ENCODE assay signal across 20 cellular contexts in the genomic region with DNA sequence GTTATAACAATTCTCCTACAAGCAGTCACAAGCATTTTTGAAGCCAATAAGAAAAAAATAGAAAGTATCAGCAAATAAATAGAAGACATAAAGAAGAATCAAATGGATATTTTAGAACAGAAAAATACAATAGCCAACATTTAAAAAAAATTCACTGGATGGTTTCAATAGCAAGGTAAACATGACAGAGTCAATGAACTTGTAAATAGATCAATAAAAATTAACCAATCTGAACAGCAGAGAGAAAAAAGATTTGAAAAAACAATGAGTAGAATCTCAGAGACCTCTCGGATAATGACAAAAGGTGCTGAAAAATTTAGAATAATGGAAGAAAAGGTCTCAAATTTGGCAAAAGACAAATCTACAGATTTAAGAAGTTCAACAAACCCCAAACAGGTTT. TPM values are rescaled to one million over a fixed set of nuclear protein-coding genes. Genes with fewer than 3 reads are reported as not detected.
DNase-seq lines count a peak whose midpoint lies in the region; ATAC-seq, FAIRE-seq and TF ChIP-seq lines count a peak whose summit lies in the region.
"Had no signal": no experiment of that assay in that cellular context is flagged by ENCODE, and none has a peak within 500 bp of the region (broad histone marks: within the 10 kb centered on the region; RNA-seq: fewer than 3 reads in every experiment).

No MANE protein-coding gene starts in this region.

- no peak overlapping the region for H3K4me3 Mint-ChIP-seq in natural killer cell treated with Interleukin-12 subunit alpha and Interleukin-12 subunit beta and Interleukin-15 and Interleukin-18, amount 100 ng/mL, for 72 hours
- no peak overlapping the region for H3K4me3 Mint-ChIP-seq in natural killer cell
- H3K4me3 Mint-ChIP-seq in activated naive CD8-positive, alpha-beta T cell treated with anti-CD3 and anti-CD28 coated beads for 36 hours = no peak overlapping the region
- H3K4me3 Mint-ChIP-seq: CD4-positive, alpha-beta T cell had no signal

- no peak for FAIRE-seq in HepG2 (lab: Jason Lieb, UNC)
- FAIRE-seq: D721Med, K562 had no signal

- H3K4me2 ChIP-seq in HepG2 (ENCODE audit: low read depth, low read length) = no peak overlapping the region

- no peak for TF ChIP-seq EP300 in HepG2 (IDR thresholded peaks at IDR 0.05; ENCODE audit: low read depth in 2 of 2, low read length in 2 of 2)
- TF ChIP-seq EP300 in HepG2 (CRISPR knock-in tag; IDR thresholded peaks at IDR 0.05; ENCODE audit: borderline replicate concordance) = no peak

- H3K9me3 Mint-ChIP-seq in natural killer cell treated with Interleukin-12 subunit alpha and Interleukin-12 subunit beta and Interleukin-15 and Interleukin-18, amount 100 ng/mL, for 72 hours = no peaks in the 10 kb centered on the region
- H3K9me3 Mint-ChIP-seq in natural killer cell = no peaks in the 10 kb centered on the region
- H3K9me3 Mint-ChIP-seq in activated naive CD8-positive, alpha-beta T cell treated with anti-CD3 and anti-CD28 coated beads for 36 hours = peaks cover 16% of the 10 kb centered on the region
- H3K9me3 Mint-ChIP-seq: CD4-positive, alpha-beta T cell had no signal

- TF ChIP-seq RAD21 in HepG2 (CRISPR knock-in tag; IDR thresholded peaks at IDR 0.05) = no peak

- TF ChIP-seq POLR2A in HepG2 (IDR thresholded peaks at IDR 0.05; ENCODE audit: insufficient read depth in 1 of 2, low read depth in 2 of 2, low read length in 2 of 2) = no peak

- DNase-seq in natural killer cell treated with Interleukin-12 subunit alpha and Interleukin-12 subunit beta and Interleukin-15 and Interleukin-18, amount 100 ng/mL, for 72 hours (ENCODE audit: low spot score) = no peak
- DNase-seq in natural killer cell = no peak
- no peak for DNase-seq in activated naive CD8-positive, alpha-beta T cell treated with anti-CD3 and anti-CD28 coated beads for 36 hours
- no peak for DNase-seq in HepG2 (ENCODE audit: low spot score)
- no peak for DNase-seq in NCI-H226
- no peak for DNase-seq in activated CD8-positive, alpha-beta memory T cell treated with anti-CD3 and anti-CD28 coated beads, Interleukin-2, amount 50 U/mL, for 4 hours
- no peak for DNase-seq in GM13977 (ENCODE audit: low spot score)
- DNase-seq: ACHN; AML-193; CD4-positive, alpha-beta T cell; DMS79; GM23248; NCI-H1417 treated with DMSO at 0.1 percent for 48 hours; NCI-H1930; NCI-H446 treated with DMSO at 0.1 percent for 48 hours; NK-92 treated with Interleukin-12 subunit alpha and Interleukin-12 subunit beta, amount 100 ng/mL, for 24 hours; SHP77 treated with DMSO at 0.1 percent for 48 hours had no signal

- peaks cover 24% of the 10 kb centered on the region for H3K36me3 Mint-ChIP-seq in natural killer cell treated with Interleukin-12 subunit alpha and Interleukin-12 subunit beta and Interleukin-15 and Interleukin-18, amount 100 ng/mL, for 72 hours
- H3K36me3 Mint-ChIP-seq in natural killer cell = no peaks in the 10 kb centered on the region
- peaks cover 29% of the 10 kb centered on the region for H3K36me3 Mint-ChIP-seq in activated naive CD8-positive, alpha-beta T cell treated with anti-CD3 and anti-CD28 coated beads for 36 hours

- H3K9ac ChIP-seq in HepG2 (ENCODE audit: insufficient read depth, low read depth, low read length) = no peak overlapping the region
- H3K9ac ChIP-seq: GM23248 had no signal

- H3K4me1 Mint-ChIP-seq in natural killer cell treated with Interleukin-12 subunit alpha and Interleukin-12 subunit beta and Interleukin-15 and Interleukin-18, amount 100 ng/mL, for 72 hours (ENCODE audit: low read depth in 2 of 2) = peaks cover 26 to 28% of the 10 kb centered on the region in 2 donors
- peaks cover 6 to 13% of the 10 kb centered on the region in 2 donors for H3K4me1 Mint-ChIP-seq in natural killer cell
- peaks cover 13% of the 10 kb centered on the region for H3K4me1 Mint-ChIP-seq in activated naive CD8-positive, alpha-beta T cell treated with anti-CD3 and anti-CD28 coated beads for 36 hours

- H4K20me1 ChIP-seq in HepG2 (ENCODE audit: insufficient read depth, low read length) = 0 out of 2 replicates have a peak, but pooled peaks cover under 1% of the 10 kb centered on the region

- intact Hi-C loops in natural killer cell (cut with micrococcal nuclease) = no loop called here
- intact Hi-C loops in HepG2 (cut with micrococcal nuclease; ENCODE audit: unreplicated experiment) = no loop called here

- peak overlapping the region; percentile 92 to 94 for H3K27ac Mint-ChIP-seq in natural killer cell treated with Interleukin-12 subunit alpha and Interleukin-12 subunit beta and Interleukin-15 and Interleukin-18, amount 100 ng/mL, for 72 hours
- H3K27ac Mint-ChIP-seq in natural killer cell = no peak overlapping the region
- peak overlapping the region; percentile 60 for H3K27ac Mint-ChIP-seq in activated naive CD8-positive, alpha-beta T cell treated with anti-CD3 and anti-CD28 coated beads for 36 hours
- H3K27ac Mint-ChIP-seq: CD4-positive, alpha-beta T cell had no signal

- POLR2A ChIA-PET in HepG2 (lab: Yijun Ruan, JAX) = no interaction called here

- no peaks in the 10 kb centered on the region for H3K27me3 ChIP-seq in HepG2 (ENCODE audit: control insufficient read depth in 1 of 2, insufficient read depth in 2 of 2, low read length in 2 of 2)

- 81% methylated on average over 1 of the region's 1 CpG for WGBS in HepG2 (ENCODE audit: low lambda C conversion rate)

- H3K9me3 ChIP-seq in HepG2 (ENCODE audit: low read length) = no peaks in the 10 kb centered on the region

- in situ Hi-C loops in HepG2 (cut with HindIII; ENCODE audit: extremely low pct_ligation_motif_present, low pct_unique_long_range_greater_than_20kb) = no loop called here
- in situ Hi-C loops in GM13977 (cut with MboI; ENCODE audit: low pct_unique_long_range_greater_than_20kb, low sequenced_read_pairs, unreplicated experiment) = no loop called here

- H3K27me3 Mint-ChIP-seq in natural killer cell treated with Interleukin-12 subunit alpha and Interleukin-12 subunit beta and Interleukin-15 and Interleukin-18, amount 100 ng/mL, for 72 hours = no peaks in the 10 kb centered on the region
- no peaks in the 10 kb centered on the region for H3K27me3 Mint-ChIP-seq in natural killer cell (ENCODE audit: low read depth in 2 of 2)
- no peaks in the 10 kb centered on the region for H3K27me3 Mint-ChIP-seq in activated naive CD8-positive, alpha-beta T cell treated with anti-CD3 and anti-CD28 coated beads for 36 hours
- H3K27me3 Mint-ChIP-seq: CD4-positive, alpha-beta T cell had no signal

- BruUV-seq in HepG2 (replicated peaks; lab: Mats Ljungman, UMichigan) = no TSS peak

- H2AFZ ChIP-seq in HepG2 (ENCODE audit: low read length) = no peak overlapping the region
- H2AFZ ChIP-seq: GM23248 had no signal

- H3K4me1 ChIP-seq in HepG2 (ENCODE audit: insufficient read depth, low read length) = no peaks in the 10 kb centered on the region; the same call in 1 of the 2 replicates

- ATAC-seq in natural killer cell treated with Interleukin-12 subunit alpha and Interleukin-12 subunit beta and Interleukin-15 and Interleukin-18, amount 100 ng/mL, for 72 hours = no peak
- ATAC-seq in natural killer cell (no peak), HepG2 (no peak)
- ATAC-seq: HCT116, K562 had no signal

- TF ChIP-seq CTCF in natural killer cell (IDR thresholded peaks at IDR 0.05) = no peak
- TF ChIP-seq CTCF in HepG2 (CRISPR knock-in tag; IDR thresholded peaks at IDR 0.05) = no peak
- TF ChIP-seq CTCF in GM13977 (IDR thresholded peaks at IDR 0.05; ENCODE audit: extremely low read depth, insufficient read depth, missing control alignments) = no peak

- CTCF ChIA-PET in HepG2 (lab: Yijun Ruan, JAX; ENCODE audit: low intra/inter-chr PET ratio, low total read pairs) = no interaction called here

- H3K36me3 ChIP-seq in HepG2 (replicated peaks in 1 of 2; ENCODE audit: control insufficient read depth in 1 of 2, insufficient read depth in 2 of 2, low read length in 2 of 2) = no peaks in the 10 kb centered on the region

- H3K79me2 ChIP-seq in HepG2 (ENCODE audit: insufficient read depth, low read length) = no peaks in the 10 kb centered on the region

- no peak overlapping the region for H3K27ac ChIP-seq in HepG2 (ENCODE audit: extremely low read length, insufficient read depth, low read length)
- H3K27ac ChIP-seq: GM23248 had no signal

- H3K4me3 ChIP-seq in HepG2 (replicated peaks in 1 of 3; ENCODE audit: insufficient read depth in 1 of 3, low read depth in 2 of 3, low read length in 3 of 3) = no peak overlapping the region
- H3K4me3 ChIP-seq: GM23248, K562 had no signal

TF ChIP-seq in HepG2, 621 proteins besides CTCF, POLR2A, EP300 and RAD21 (continues in another document):
- TF ChIP-seq NFATC3 (CRISPR knock-in tag; IDR thresholded peaks at IDR 0.05) (no peak), FOXA3 (CRISPR knock-in tag; IDR thresholded peaks at IDR 0.05) (peak; percentile 34; the same call in 1 of the 2 replicates)

RNA-seq across cellular contexts. Expression of gene RAB33B, which starts 33.3 kb away (rescaled TPM):
- total RNA-seq in natural killer cell treated with Interleukin-12 subunit alpha and Interleukin-12 subunit beta and Interleukin-15 and Interleukin-18, amount 100 ng/mL, for 72 hours = 10 to 100 TPM in 1 of 2 donors, 1 to 10 TPM in 1; 6.8 to 10.0 TPM
- total RNA-seq in natural killer cell (10 to 100 TPM in 2 of 3 donors, 1 to 10 TPM in 1; 7.8 to 12.9 (median 10.5) TPM), HepG2 (2016; rRNA removed; fragmentation: Illumina TruSeq; extraction: Trizol) (8.1 and 8.6 TPM in 2 replicates)
- total RNA-seq in activated naive CD8-positive, alpha-beta T cell treated with anti-CD3 and anti-CD28 coated beads for 36 hours = 1 to 10 TPM; 6.5 to 6.6 TPM
- total RNA-seq in HepG2 (2016; cell fraction: cytosol; rRNA removed; fragmentation: Illumina TruSeq; extraction: Trizol; ENCODE audit: low read depth) = 1.9 TPM in 2 replicates
- total RNA-seq in HepG2 (2016; cell fraction: insoluble cytoplasmic fraction; rRNA removed; fragmentation: Illumina TruSeq; extraction: Trizol) = 7.8 and 10.1 TPM in 2 replicates
- total RNA-seq in HepG2 (2016; cell fraction: membrane; rRNA removed; fragmentation: Illumina TruSeq; extraction: Trizol) = 6.8 and 7.0 TPM in 2 replicates
- 5.2 and 6.3 TPM in 2 replicates for total RNA-seq in HepG2 (2016; cell fraction: nucleus; rRNA removed; fragmentation: Illumina TruSeq; extraction: Trizol)
- 6.3 and 7.6 TPM in 2 replicates for polyA plus RNA-seq in HepG2 (2011; rRNA removed)
- 4.8 and 5.2 TPM in 2 replicates for polyA plus RNA-seq in HepG2 (2011; cell fraction: cytosol; rRNA removed)
- polyA plus RNA-seq in HepG2 (2011; cell fraction: nucleus; rRNA removed) = 4.7 and 4.9 TPM in 2 replicates
- 5.0 and 6.3 TPM in 2 replicates for polyA plus RNA-seq in HepG2 (2012)
- 0.71 and 0.95 TPM in 2 replicates for polyA plus RNA-seq in HepG2 (2016; cell fraction: cytosol; fragmentation: Illumina TruSeq; extraction: Trizol; ENCODE audit: low read depth)
- 7.8 and 8.4 TPM in 2 replicates for polyA plus RNA-seq in HepG2 (2016; cell fraction: insoluble cytoplasmic fraction; fragmentation: Illumina TruSeq; extraction: Trizol; ENCODE audit: low read depth)
- 3.5 and 3.7 TPM in 2 replicates for polyA plus RNA-seq in HepG2 (2016; cell fraction: membrane; fragmentation: Illumina TruSeq; extraction: Trizol; ENCODE audit: low read depth)
- polyA plus RNA-seq in HepG2 (2016; cell fraction: nucleus; fragmentation: Illumina TruSeq; extraction: Trizol; ENCODE audit: insufficient read depth, low read depth) = 6.9 and 7.7 TPM in 2 replicates
- 4.0 and 13.6 TPM in 2 replicates for polyA minus RNA-seq in HepG2 (2011; rRNA and poly(A)+ RNA removed; ENCODE audit: low replicate concordance)
- polyA minus RNA-seq in HepG2 (2011; cell fraction: cytosol; rRNA and poly(A)+ RNA removed) = 9.8 TPM in 2 replicates
- polyA minus RNA-seq in HepG2 (2011; cell fraction: nucleus; rRNA and poly(A)+ RNA removed) = 9.0 and 9.3 TPM in 2 replicates

Comparison
In these comparisons a context has a peak if more than half of its experiments do, and no peak if none do; other contexts are left out.
1. H3K27ac Mint-ChIP-seq: peak in natural killer cell treated with Interleukin-12 subunit alpha and Interleukin-12 subunit beta and Interleukin-15 and Interleukin-18, amount 100 ng/mL, for 72 hours (2 of 2) and activated naive CD8-positive, alpha-beta T cell treated with anti-CD3 and anti-CD28 coated beads for 36 hours (single experiment); none in natural killer cell (0 of 2).